2 cellular contexts compared by ENCODE assay signal in genomic region chr6:14722704-14723103, GRCh38.
TF ChIP-seq lines count a peak whose summit lies in the region.

No MANE protein-coding gene starts in this region.

TF ChIP-seq in IMR-90, 13 proteins besides CTCF, POLR2A, EP300 and RAD21:
- TF ChIP-seq NFE2L2 (IDR thresholded peaks at IDR 0.05; ENCODE audit: low read depth, low read length) = no peak
- no peak for TF ChIP-seq MXI1 (IDR thresholded peaks at IDR 0.05; ENCODE audit: borderline replicate concordance, low read depth, low read length)
- no peak for TF ChIP-seq MAFK (IDR thresholded peaks at IDR 0.05; ENCODE audit: low read depth, low read length)
- no peak for TF ChIP-seq USF2 (IDR thresholded peaks at IDR 0.05; ENCODE audit: low read depth, low read length)
- no peak for TF ChIP-seq CHD1 (IDR thresholded peaks at IDR 0.05; ENCODE audit: low read depth, low read length)
- TF ChIP-seq RCOR1 (IDR thresholded peaks at IDR 0.05; ENCODE audit: insufficient replicate concordance, low read length) = no peak
- TF ChIP-seq FOS (IDR thresholded peaks at IDR 0.05; ENCODE audit: low read depth, low read length) = no peak
- TF ChIP-seq ELK1 (IDR thresholded peaks at IDR 0.05; ENCODE audit: borderline replicate concordance, low read depth, low read length) = no peak
- no peak for TF ChIP-seq RFX5 (IDR thresholded peaks at IDR 0.05; ENCODE audit: low read depth, low read length)

TF ChIP-seq in H1, 55 proteins besides CTCF, POLR2A, EP300 and RAD21:
- no peak for TF ChIP-seq E2F6 (IDR thresholded peaks at IDR 0.05)
- TF ChIP-seq NANOG (IDR thresholded peaks at IDR 0.05; ENCODE audit: insufficient read depth, low read depth, low read length, poor library complexity, severe bottlenecking) = no peak
- no peak for TF ChIP-seq USF2 (IDR thresholded peaks at IDR 0.05; ENCODE audit: low read length)
- TF ChIP-seq FOSL1 (IDR thresholded peaks at IDR 0.05; ENCODE audit: insufficient read depth, low read depth, low read length) = no peak
- TF ChIP-seq POU5F1 (IDR thresholded peaks at IDR 0.05; ENCODE audit: low read depth, low read length) = no peak
- TF ChIP-seq JUN (IDR thresholded peaks at IDR 0.05; ENCODE audit: low read depth, low read length) = no peak
- TF ChIP-seq RNF2 (IDR thresholded peaks at IDR 0.05; ENCODE audit: borderline replicate concordance, low read depth, low read length, missing control alignments, poor library complexity, severe bottlenecking) = no peak
- no peak for TF ChIP-seq TAF7 (optimal IDR thresholded peaks at IDR 0.05; ENCODE audit: borderline replicate concordance, low read depth, low read length)
- TF ChIP-seq BRCA1 (IDR thresholded peaks at IDR 0.05; ENCODE audit: low read depth, low read length) = no peak
- TF ChIP-seq ASH2L (IDR thresholded peaks at IDR 0.05; ENCODE audit: low read length) = no peak
- no peak for TF ChIP-seq PHF8 (conservative IDR thresholded peaks at IDR 0.05; ENCODE audit: low read depth, low read length)
TF ChIP-seq in H1: peak in this region for 0.
